15 cellular contexts compared by ENCODE assay signal in genomic region chr17:79541451-79541850, GRCh38.
DNase-seq lines count a peak whose midpoint lies in the region; ATAC-seq and TF ChIP-seq lines count a peak whose summit lies in the region.
"Had no signal": no experiment of that assay in that cellular context is flagged by ENCODE, and none has a peak within 500 bp of the region (broad histone marks: within the 10 kb centered on the region; RNA-seq: fewer than 3 reads in every experiment).

No MANE protein-coding gene starts in this region.

- H3K36me3 ChIP-seq in neural cell (ENCODE audit: insufficient read depth, low read length): no peaks in the 10 kb centered on the region

- H3K36me3 Mint-ChIP-seq in natural killer cell treated with Interleukin-12 subunit alpha and Interleukin-12 subunit beta and Interleukin-15 and Interleukin-18, amount 100 ng/mL, for 72 hours: no peaks in the 10 kb centered on the region
- no peaks in the 10 kb centered on the region for H3K36me3 Mint-ChIP-seq in natural killer cell
- H3K36me3 Mint-ChIP-seq in stimulated activated naive B cell treated with anti-CD40 and anti-IgM and Interleukin-4, amounts not matched to agents 10 μg/mL and 1 μg/mL and 100 μg/mL, for 72 hours: no peaks in the 10 kb centered on the region
- no peaks in the 10 kb centered on the region for H3K36me3 Mint-ChIP-seq in osteocyte (ENCODE audit: unreplicated experiment)

- H3K27me3 ChIP-seq in neural cell (ENCODE audit: insufficient read depth, low read depth, low read length): no peaks in the 10 kb centered on the region

- H3K4me3 ChIP-seq in neural cell (ENCODE audit: low read length): no peak overlapping the region
- H3K4me3 ChIP-seq: A549, GM23338 had no signal

- H3F3A ChIP-seq in neural cell (ENCODE audit: insufficient read depth, low read length, poor library complexity, severe bottlenecking): no peaks in the 10 kb centered on the region

- no peak overlapping the region for H3K4me2 ChIP-seq in neural cell (ENCODE audit: low read length)
- H3K4me2 ChIP-seq: A549, GM23338 had no signal

- peak overlapping the region; percentile 5 for H3K9ac ChIP-seq in neural cell (ENCODE audit: low read length)

- no peak for TF ChIP-seq EP300 in neural cell (conservative IDR thresholded peaks at IDR 0.05; ENCODE audit: poor library complexity, severe bottlenecking)

- peaks cover 0 to 10% of the 10 kb centered on the region in 2 donors for H3K4me1 Mint-ChIP-seq in natural killer cell treated with Interleukin-12 subunit alpha and Interleukin-12 subunit beta and Interleukin-15 and Interleukin-18, amount 100 ng/mL, for 72 hours (ENCODE audit: low read depth in 2 of 2)
- peaks cover 0 to 40% of the 10 kb centered on the region in 2 donors for H3K4me1 Mint-ChIP-seq in natural killer cell
- no peaks in the 10 kb centered on the region for H3K4me1 Mint-ChIP-seq in stimulated activated naive B cell treated with anti-CD40 and anti-IgM and Interleukin-4, amounts not matched to agents 10 μg/mL and 1 μg/mL and 100 μg/mL, for 72 hours
- no peaks in the 10 kb centered on the region for H3K4me1 Mint-ChIP-seq in osteocyte (ENCODE audit: unreplicated experiment)
- H3K4me1 Mint-ChIP-seq: GM23338 had no signal

- H3K4me3 Mint-ChIP-seq in natural killer cell treated with Interleukin-12 subunit alpha and Interleukin-12 subunit beta and Interleukin-15 and Interleukin-18, amount 100 ng/mL, for 72 hours: no peak overlapping the region
- H3K4me3 Mint-ChIP-seq in natural killer cell: no peak overlapping the region
- H3K4me3 Mint-ChIP-seq in stimulated activated naive B cell treated with anti-CD40 and anti-IgM and Interleukin-4, amounts not matched to agents 10 μg/mL and 1 μg/mL and 100 μg/mL, for 72 hours: no peak overlapping the region
- no peak overlapping the region for H3K4me3 Mint-ChIP-seq in osteocyte (ENCODE audit: unreplicated experiment)
- H3K4me3 Mint-ChIP-seq: CD4-positive, alpha-beta T cell; GM23338 had no signal

- no peaks in the 10 kb centered on the region for H4K20me1 ChIP-seq in neural cell (ENCODE audit: insufficient read depth)

- TF ChIP-seq CTCF in natural killer cell (IDR thresholded peaks at IDR 0.05) (no peak), neural cell (IDR thresholded peaks at IDR 0.05; ENCODE audit: poor library complexity, severe bottlenecking) (no peak), osteocyte (IDR thresholded peaks at IDR 0.05) (no peak)

- no peaks in the 10 kb centered on the region for H3K9me3 ChIP-seq in neural cell (ENCODE audit: low read length)
- H3K9me3 ChIP-seq: A549, Caco-2 had no signal

- peak; percentile 5 for DNase-seq in natural killer cell treated with Interleukin-12 subunit alpha and Interleukin-12 subunit beta and Interleukin-15 and Interleukin-18, amount 100 ng/mL, for 72 hours (ENCODE audit: low spot score)
- DNase-seq in natural killer cell (no peak), posterior vena cava (ENCODE audit: low spot score) (peak; percentile 35), UCSD-AML1 (lab: John Stamatoyannopoulos, UW; ENCODE audit: unreplicated experiment) (no peak), osteocyte (ENCODE audit: extremely low spot score, unreplicated experiment) (no peak)
- no peak for DNase-seq in stimulated activated naive B cell treated with anti-CD40 and anti-IgM and Interleukin-4, amounts not matched to agents 10 μg/mL and 1 μg/mL and 100 μg/mL, for 72 hours
- DNase-seq: AML-193; Caco-2; CD4-positive, alpha-beta T cell; HCEC 1CT had no signal

- no peak for TF ChIP-seq RAD21 in neural cell (conservative IDR thresholded peaks at IDR 0.05)

- no peaks in the 10 kb centered on the region for H3K79me2 ChIP-seq in neural cell (replicated peaks; ENCODE audit: insufficient read depth, low read length)

- no peaks in the 10 kb centered on the region for H3K27me3 Mint-ChIP-seq in natural killer cell treated with Interleukin-12 subunit alpha and Interleukin-12 subunit beta and Interleukin-15 and Interleukin-18, amount 100 ng/mL, for 72 hours
- no peaks in the 10 kb centered on the region for H3K27me3 Mint-ChIP-seq in natural killer cell (ENCODE audit: low read depth in 2 of 2)
- H3K27me3 Mint-ChIP-seq in stimulated activated naive B cell treated with anti-CD40 and anti-IgM and Interleukin-4, amounts not matched to agents 10 μg/mL and 1 μg/mL and 100 μg/mL, for 72 hours: peaks cover 21 to 37% of the 10 kb centered on the region in 2 donors
- peaks cover 20% of the 10 kb centered on the region for H3K27me3 Mint-ChIP-seq in osteocyte (ENCODE audit: unreplicated experiment)

- no peaks in the 10 kb centered on the region for H3K9me2 ChIP-seq in neural cell (ENCODE audit: insufficient read depth, low read length)

- ATAC-seq in natural killer cell treated with Interleukin-12 subunit alpha and Interleukin-12 subunit beta and Interleukin-15 and Interleukin-18, amount 100 ng/mL, for 72 hours: no peak
- ATAC-seq in natural killer cell: no peak
- ATAC-seq in stimulated activated naive B cell treated with anti-CD40 and anti-IgM and Interleukin-4, amounts not matched to agents 10 μg/mL and 1 μg/mL and 100 μg/mL, for 72 hours (replicated peaks): no peak
- ATAC-seq: A549, GM23338 had no signal

- H3K27ac ChIP-seq in neural cell (ENCODE audit: low read length): no peak overlapping the region
- H3K27ac ChIP-seq: 22Rv1, A549, C4-2B had no signal

- H3K9me3 Mint-ChIP-seq in natural killer cell treated with Interleukin-12 subunit alpha and Interleukin-12 subunit beta and Interleukin-15 and Interleukin-18, amount 100 ng/mL, for 72 hours: no peaks in the 10 kb centered on the region
- no peaks in the 10 kb centered on the region for H3K9me3 Mint-ChIP-seq in natural killer cell
- no peaks in the 10 kb centered on the region for H3K9me3 Mint-ChIP-seq in stimulated activated naive B cell treated with anti-CD40 and anti-IgM and Interleukin-4, amounts not matched to agents 10 μg/mL and 1 μg/mL and 100 μg/mL, for 72 hours
- no peaks in the 10 kb centered on the region for H3K9me3 Mint-ChIP-seq in osteocyte (ENCODE audit: unreplicated experiment)
- H3K9me3 Mint-ChIP-seq: CD4-positive, alpha-beta T cell; GM23338 had no signal

- H3K27ac Mint-ChIP-seq in natural killer cell treated with Interleukin-12 subunit alpha and Interleukin-12 subunit beta and Interleukin-15 and Interleukin-18, amount 100 ng/mL, for 72 hours: no peak overlapping the region
- no peak overlapping the region for H3K27ac Mint-ChIP-seq in natural killer cell
- no peak overlapping the region for H3K27ac Mint-ChIP-seq in stimulated activated naive B cell treated with anti-CD40 and anti-IgM and Interleukin-4, amounts not matched to agents 10 μg/mL and 1 μg/mL and 100 μg/mL, for 72 hours
- no peak overlapping the region for H3K27ac Mint-ChIP-seq in osteocyte (ENCODE audit: unreplicated experiment)
- H3K27ac Mint-ChIP-seq: CD4-positive, alpha-beta T cell; GM23338 had no signal

- H2AFZ ChIP-seq in neural cell (ENCODE audit: low read depth, low read length): no peak overlapping the region
- H2AFZ ChIP-seq: GM23338 had no signal

- intact Hi-C loops in natural killer cell (cut with micrococcal nuclease): no loop called here
- intact Hi-C loops in posterior vena cava (cut with DNase I): no loop called here

TF ChIP-seq in neural cell, 6 proteins besides CTCF, POLR2A, EP300 and RAD21:
- no peak for TF ChIP-seq REST (IDR thresholded peaks at IDR 0.05; ENCODE audit: borderline replicate concordance)
- no peak for TF ChIP-seq EZH2 (IDR thresholded peaks at IDR 0.05; ENCODE audit: borderline replicate concordance, insufficient read depth, low read length, poor library complexity, severe bottlenecking)
- TF ChIP-seq SMC3 (conservative IDR thresholded peaks at IDR 0.05; ENCODE audit: poor library complexity): no peak
- no peak for TF ChIP-seq MXI1 (conservative IDR thresholded peaks at IDR 0.05; ENCODE audit: poor library complexity, severe bottlenecking)
- no peak for TF ChIP-seq POLR2AphosphoS5 (IDR thresholded peaks at IDR 0.05)
- TF ChIP-seq TAF1 (IDR thresholded peaks at IDR 0.05; ENCODE audit: low read depth): no peak

Comparison
In these comparisons a context has a peak if more than half of its experiments do, and no peak if none do; other contexts are left out.
1. DNase-seq: peak in natural killer cell treated with Interleukin-12 subunit alpha and Interleukin-12 subunit beta and Interleukin-15 and Interleukin-18, amount 100 ng/mL, for 72 hours (single experiment) and posterior vena cava (single experiment); none in natural killer cell (single experiment), UCSD-AML1 (single experiment), stimulated activated naive B cell treated with anti-CD40 and anti-IgM and Interleukin-4, amounts not matched to agents 10 μg/mL and 1 μg/mL and 100 μg/mL, for 72 hours (single experiment) and osteocyte (single experiment).